24 cellular contexts compared by ENCODE assay signal in the genomic region with DNA sequence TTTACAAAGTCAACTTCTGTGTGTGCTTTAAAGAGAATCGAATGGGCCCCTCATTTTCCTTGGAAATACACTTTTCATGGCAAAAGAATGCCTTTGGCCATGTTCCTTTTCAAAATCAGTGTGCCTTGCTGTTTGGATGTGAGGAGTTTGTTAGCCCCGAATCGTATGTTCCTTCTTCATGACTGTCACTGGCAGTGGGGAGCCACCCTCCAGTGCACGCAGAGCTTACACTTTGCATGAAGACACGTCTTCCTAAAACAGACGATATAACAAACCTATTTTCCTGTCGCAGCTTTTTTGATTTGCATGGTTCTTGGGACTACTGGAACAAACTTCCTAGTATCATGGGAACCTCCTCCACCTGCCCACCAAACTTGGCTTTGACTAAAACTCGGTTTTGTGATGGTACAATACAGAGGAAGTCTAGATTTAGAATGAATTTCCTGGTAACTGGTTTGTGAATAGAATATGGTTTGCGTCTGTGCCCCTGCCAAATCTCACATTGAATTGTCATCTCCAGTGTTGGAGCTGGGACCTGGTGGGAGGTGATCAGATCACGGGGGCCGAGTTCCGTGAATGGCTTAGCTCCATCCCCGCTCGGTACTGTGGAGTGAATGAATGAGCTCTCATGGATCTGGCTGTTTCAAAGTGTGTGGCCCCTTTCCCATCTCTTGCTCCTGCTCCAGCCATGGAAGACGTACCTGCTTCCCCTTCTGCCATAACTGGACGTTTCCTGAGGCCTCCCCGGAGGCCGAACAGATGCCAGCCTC.
"Had no signal": no experiment of that assay in that cellular context is flagged by ENCODE, and none has a peak within 500 bp of the region (broad histone marks: within the 10 kb centered on the region; RNA-seq: fewer than 3 reads in every experiment).

No MANE protein-coding gene starts in this region.

- H3K4me1 ChIP-seq: foreskin keratinocyte, parathyroid adenoma, stomach, transverse colon had no signal

- H3K36me3 ChIP-seq: heart left ventricle, thoracic aorta, transverse colon had no signal

- ATAC-seq: heart left ventricle, left lobe of liver, sciatic nerve had no signal

- H3K4me3 ChIP-seq: heart left ventricle, lung, skin epidermis, stomach, thoracic aorta, transverse colon had no signal

- DNase-seq: cerebellar nuclear complex; dermis blood vessel endothelial cell; effector CD4-positive, alpha-beta T cell; endodermal cell; erythroblast; foreskin keratinocyte; hippocampal formation; kidney glomerular epithelial cell; mesenchymal stem cell; midbrain; nephron progenitor cell; stimulated activated CD4-positive, alpha-beta T cell treated with anti-CD3 and anti-CD28 coated beads, Interleukin-2, amount 100 ng/mL, for 24 hours; stimulated activated CD4-positive, alpha-beta T cell treated with anti-CD3 and anti-CD28 coated beads, Interleukin-4, amount 100 ng/mL, for 4 hours; stimulated activated naive CD4-positive, alpha-beta T cell; stomach; substantia nigra; transverse colon had no signal

- H3K9me3 ChIP-seq: heart left ventricle, stomach, thoracic aorta, transverse colon had no signal

- H3K27me3 ChIP-seq: heart left ventricle, stomach, transverse colon had no signal

- H3K27ac ChIP-seq: foreskin keratinocyte, heart left ventricle, parathyroid adenoma, skin epidermis, stomach, thoracic aorta, transverse colon had no signal
